Comparison of ENCODE assay signal across 35 cellular contexts in genomic region chr12:6813363-6813762, GRCh38. TPM values are rescaled to one million over a fixed set of nuclear protein-coding genes. Genes with fewer than 3 reads are reported as not detected.
"Had no signal": no experiment of that assay in that cellular context is flagged by ENCODE, and none has a peak within 500 bp of the region (broad histone marks: within the 10 kb centered on the region; RNA-seq: fewer than 3 reads in every experiment).

No MANE protein-coding gene starts in this region.

- H3K36me3 ChIP-seq: ascending aorta, cardiac muscle cell, colonic mucosa had no signal

- ATAC-seq: activated CD8-positive, alpha-beta T cell treated with anti-CD3 and anti-CD28 coated beads for 36 hours; activated T-cell treated with anti-CD3 and anti-CD28 coated beads, Interleukin-2, amount 50 U/mL, for 72 hours; activated T-helper 17 cell treated with anti-CD3 and anti-CD28 coated beads, Interleukin-2, amount 50 U/mL, for 72 hours; SK-N-SH treated with all-trans-retinoic acid at 6 μM for 48 hours had no signal

- DNase-seq: activated B cell treated with CpG ODN at 0.5 μM for 24 hours; activated CD4-positive, alpha-beta T cell treated with anti-CD3 and anti-CD28 coated beads for 1 hour; activated CD4-positive, alpha-beta T cell treated with anti-CD3 and anti-CD28 coated beads, Interleukin-2, amount 10 ng/mL, durations not matched to agents 24 days and 14 days; activated CD4-positive, alpha-beta T cell treated with anti-CD3 and anti-CD28 coated beads, Interleukin-2, amount 50 U/mL, for 4 hours; activated CD8-positive, alpha-beta T cell treated with anti-CD3 and anti-CD28 coated beads for 36 hours; activated effector memory CD4-positive, alpha-beta T cell treated with anti-CD3 and anti-CD28 coated beads, Interleukin-2, amount 50 U/mL, for 16 hours; activated naive CD4-positive, alpha-beta T cell; activated naive CD4-positive, alpha-beta T cell treated with anti-CD3 and anti-CD28 coated beads, Interleukin-2, amount 50 U/mL, for 16 hours; activated naive CD8-positive, alpha-beta T cell treated with anti-CD3 and anti-CD28 coated beads, Interleukin-2, amount 10 ng/mL, durations not matched to agents 7 days and 5 days; activated T-cell treated with anti-CD3 and anti-CD28 coated beads, Interleukin-2, amount 50 U/mL, for 1 hour; activated T-cell treated with anti-CD3 and anti-CD28 coated beads, Interleukin-2, amount 50 U/mL, for 72 hours; amygdala; colonic mucosa; NCI-H1092 treated with DMSO at 0.1 percent for 48 hours; NCI-H1417; NCI-H146; NCI-H187; NCI-H2029 treated with DMSO at 0.1 percent for 48 hours; NCI-H2107; NCI-H2171; NCI-H510A; NCI-H526; NCI-H748 treated with DMSO at 0.1 percent for 48 hours; NK-92 treated with Interleukin-12 subunit alpha and Interleukin-12 subunit beta, amount 100 ng/mL, for 24 hours; SHP77; SW 1271; T-helper 1 cell; T-helper 2 cell; T-helper 9 cell had no signal

- H3K4me1 ChIP-seq: ascending aorta, colonic mucosa had no signal

- H3K27ac ChIP-seq: ascending aorta, cardiac muscle cell, colonic mucosa, VCaP had no signal

- H3K4me3 ChIP-seq: ascending aorta, cardiac muscle cell, colonic mucosa had no signal

- H3K9me3 ChIP-seq: ascending aorta, colonic mucosa had no signal

- H3K27me3 ChIP-seq: ascending aorta, cardiac muscle cell, colonic mucosa had no signal

RNA-seq across cellular contexts. Expression of gene GPR162, which starts 8.3 kb away (rescaled TPM):
- total RNA-seq: activated B cell treated with CpG ODN at 0.5 μM for 24 hours had no signal

RNA-seq across cellular contexts. Expression of gene P3H3, which starts 14.8 kb away (rescaled TPM):
- total RNA-seq: activated B cell treated with CpG ODN at 0.5 μM for 24 hours had no signal

RNA-seq across cellular contexts. Expression of gene CD4, which starts 24.0 kb away (rescaled TPM):
- total RNA-seq: M059J had no signal

RNA-seq across cellular contexts. Expression of gene CDCA3, which starts 37.7 kb away (rescaled TPM):
- total RNA-seq: ascending aorta had no signal
